ENCODE assay signal across 9 cellular contexts in the genomic region with DNA sequence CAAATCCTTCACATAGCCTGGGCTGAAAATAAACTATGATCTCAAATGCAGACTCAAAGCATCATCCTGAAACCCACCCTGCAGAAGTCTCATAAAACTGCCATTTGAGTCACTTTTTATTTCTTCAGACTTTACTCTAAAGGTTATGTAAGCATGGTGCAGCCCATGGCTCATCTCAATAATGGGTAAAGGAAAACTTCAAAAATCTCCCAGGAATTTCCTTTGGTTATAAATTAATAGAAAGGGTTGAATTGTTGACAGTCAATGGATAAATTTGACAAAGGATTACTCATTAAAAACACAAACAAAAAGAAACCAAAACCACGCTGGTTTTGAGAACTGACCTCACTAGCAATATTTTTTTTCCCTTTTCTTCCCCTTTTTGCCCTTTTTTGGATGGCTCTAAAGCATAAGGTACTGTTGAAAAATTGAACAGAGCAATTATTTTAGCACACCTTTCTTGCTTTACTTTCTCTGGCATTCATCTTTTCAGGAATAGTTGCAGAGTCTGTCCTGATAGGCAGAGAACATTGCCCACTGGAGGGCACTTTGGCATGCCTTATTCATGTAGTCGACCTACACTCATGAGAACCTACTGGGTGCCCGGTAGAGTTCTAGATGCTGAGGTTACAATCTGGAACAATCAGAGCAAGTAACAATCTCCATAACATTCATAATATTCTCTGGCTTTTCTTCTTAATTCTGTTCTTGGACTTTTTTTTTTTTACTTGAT.
A peak's percentile ranks its signal among the peaks of the same experiment; 100 is the strongest.
DNase-seq lines count a peak whose midpoint lies in the region; ATAC-seq and TF ChIP-seq lines count a peak whose summit lies in the region.
"Had no signal": no experiment of that assay in that cellular context is flagged by ENCODE, and none has a peak within 500 bp of the region (broad histone marks: within the 10 kb centered on the region; RNA-seq: fewer than 3 reads in every experiment).

No MANE protein-coding gene starts in this region.

- no peaks in the 10 kb centered on the region for H3K9me3 ChIP-seq in GM23248 (ENCODE audit: low read depth)
- H3K9me3 ChIP-seq in Loucy (ENCODE audit: insufficient read depth, low read depth, low read length), result 0 out of 2 replicates have a peak, but pooled peaks cover 3% of the 10 kb centered on the region
- H3K9me3 ChIP-seq in aorta (ENCODE audit: control insufficient read depth, low read length), result no peaks in the 10 kb centered on the region

- DNase-seq in ELR (ENCODE audit: low read depth) (peak; percentile 15), GM23248 (peak; percentile 5), globus pallidus (ENCODE audit: low spot score) (peak; percentile 37), aorta (no peak)
- no peak for DNase-seq in activated T-cell treated with anti-CD3 and anti-CD28 coated beads, Interleukin-2, amount 50 U/mL, for 1 hour
- no peak for DNase-seq in activated CD8-positive, alpha-beta memory T cell treated with anti-CD3 and anti-CD28 coated beads, Interleukin-2, amount 10 ng/mL, durations not matched to agents 7 days and 5 days
- DNase-seq in activated CD8-positive, alpha-beta T cell treated with anti-CD3 and anti-CD28 coated beads, Interleukin-2, amount 10 ng/mL, durations not matched to agents 7 days and 5 days, result no peak
- DNase-seq: activated T-cell treated with anti-CD3 and anti-CD28 coated beads, Interleukin-2, amount 50 U/mL, for 4 hours had no signal

- no peak overlapping the region for H3K4me3 Mint-ChIP-seq in activated CD8-positive, alpha-beta memory T cell treated with anti-CD3 and anti-CD28 coated beads, Interleukin-2, amount 10 ng/mL, durations not matched to agents 7 days and 5 days
- no peak overlapping the region for H3K4me3 Mint-ChIP-seq in activated CD8-positive, alpha-beta T cell treated with anti-CD3 and anti-CD28 coated beads, Interleukin-2, amount 10 ng/mL, durations not matched to agents 7 days and 5 days
- H3K4me3 Mint-ChIP-seq: activated T-cell treated with anti-CD3 and anti-CD28 coated beads, Interleukin-2, amount 50 U/mL, for 4 hours had no signal

- H4K20me1 ChIP-seq in GM23248 (ENCODE audit: insufficient read depth) (no peaks in the 10 kb centered on the region), Loucy (ENCODE audit: insufficient read depth, low read length, poor library complexity, severe bottlenecking) (no peaks in the 10 kb centered on the region)

- no peak overlapping the region for H3K4me2 ChIP-seq in GM23248 (ENCODE audit: unreplicated experiment)
- H3K4me2 ChIP-seq in Loucy (ENCODE audit: low read depth, low read length, poor library complexity, severe bottlenecking), result peak overlapping the region; percentile 39

- H3F3A ChIP-seq in GM23248 (ENCODE audit: insufficient read depth) (no peaks in the 10 kb centered on the region), Loucy (ENCODE audit: low read depth) (no peaks in the 10 kb centered on the region)

- CTCF ChIA-PET in activated CD8-positive, alpha-beta memory T cell treated with anti-CD3 and anti-CD28 coated beads, Interleukin-2, amount 10 ng/mL, durations not matched to agents 7 days and 5 days (lab: Charles Lee), result no interaction called here
- CTCF ChIA-PET in activated CD8-positive, alpha-beta T cell treated with anti-CD3 and anti-CD28 coated beads, Interleukin-2, amount 10 ng/mL, durations not matched to agents 7 days and 5 days (lab: Charles Lee), result no interaction called here

- peaks cover 19% of the 10 kb centered on the region for H3K4me1 Mint-ChIP-seq in activated CD8-positive, alpha-beta memory T cell treated with anti-CD3 and anti-CD28 coated beads, Interleukin-2, amount 10 ng/mL, durations not matched to agents 7 days and 5 days
- peaks cover 41% of the 10 kb centered on the region for H3K4me1 Mint-ChIP-seq in activated CD8-positive, alpha-beta T cell treated with anti-CD3 and anti-CD28 coated beads, Interleukin-2, amount 10 ng/mL, durations not matched to agents 7 days and 5 days (ENCODE audit: low read depth)

- no peaks in the 10 kb centered on the region for H3K9me3 Mint-ChIP-seq in activated CD8-positive, alpha-beta memory T cell treated with anti-CD3 and anti-CD28 coated beads, Interleukin-2, amount 10 ng/mL, durations not matched to agents 7 days and 5 days (ENCODE audit: low read depth)
- no peaks in the 10 kb centered on the region for H3K9me3 Mint-ChIP-seq in activated CD8-positive, alpha-beta T cell treated with anti-CD3 and anti-CD28 coated beads, Interleukin-2, amount 10 ng/mL, durations not matched to agents 7 days and 5 days (ENCODE audit: insufficient read depth)
- H3K9me3 Mint-ChIP-seq: activated T-cell treated with anti-CD3 and anti-CD28 coated beads, Interleukin-2, amount 50 U/mL, for 4 hours had no signal

- POLR2A ChIA-PET in activated CD8-positive, alpha-beta T cell treated with anti-CD3 and anti-CD28 coated beads, Interleukin-2, amount 10 ng/mL, durations not matched to agents 7 days and 5 days (lab: Charles Lee), result no interaction called here

- H3K9me2 ChIP-seq in GM23248 (ENCODE audit: insufficient read depth) (no peaks in the 10 kb centered on the region), Loucy (replicated peaks; ENCODE audit: low read depth, low read length) (no peaks in the 10 kb centered on the region)

- TF ChIP-seq CTCF in Loucy (conservative IDR thresholded peaks at IDR 0.05; ENCODE audit: low read length), result peak; percentile 51

- H3K9ac ChIP-seq in GM23248, result no peak overlapping the region
- peak overlapping the region; percentile 17 for H3K9ac ChIP-seq in Loucy (ENCODE audit: low read depth, low read length, poor library complexity, severe bottlenecking)

- H3K27me3 ChIP-seq in GM23248 (replicated peaks; ENCODE audit: insufficient read depth) (peaks cover 46% of the 10 kb centered on the region), Loucy (ENCODE audit: insufficient read depth, low read length, poor library complexity, severe bottlenecking) (no peaks in the 10 kb centered on the region), aorta (ENCODE audit: control insufficient read depth in 1 of 2, insufficient read depth in 2 of 2, low read length in 1 of 2) (no peaks in the 10 kb centered on the region)

- H2AFZ ChIP-seq in GM23248 (no peak overlapping the region), Loucy (ENCODE audit: low read length) (peak overlapping the region; percentile 71; the same call in 1 of the 2 replicates)

- 40 to 50% methylated on average over 3 of the region's 3 CpGs for WGBS in GM23248 (ENCODE audit: low coverage in 1 of 2, low lambda C conversion rate in 2 of 2, missing lambda C conversion rate in 2 of 2), 2 experiments
- 30 to 41% methylated on average over 3 of the region's 3 CpGs for WGBS in aorta, 2 donors

- no peak overlapping the region for H3K27ac Mint-ChIP-seq in activated CD8-positive, alpha-beta memory T cell treated with anti-CD3 and anti-CD28 coated beads, Interleukin-2, amount 10 ng/mL, durations not matched to agents 7 days and 5 days
- no peak overlapping the region for H3K27ac Mint-ChIP-seq in activated CD8-positive, alpha-beta T cell treated with anti-CD3 and anti-CD28 coated beads, Interleukin-2, amount 10 ng/mL, durations not matched to agents 7 days and 5 days

- intact Hi-C loops in aorta (cut with DNase I), result no loop called here

- H3K4me3 ChIP-seq in GM23248 (no peak overlapping the region), Loucy (ENCODE audit: low read length, poor library complexity, severe bottlenecking) (no peak overlapping the region), aorta (ENCODE audit: low read length in 2 of 2) (no peak overlapping the region)

- no peaks in the 10 kb centered on the region for H3K27me3 Mint-ChIP-seq in activated CD8-positive, alpha-beta memory T cell treated with anti-CD3 and anti-CD28 coated beads, Interleukin-2, amount 10 ng/mL, durations not matched to agents 7 days and 5 days
- H3K27me3 Mint-ChIP-seq in activated CD8-positive, alpha-beta T cell treated with anti-CD3 and anti-CD28 coated beads, Interleukin-2, amount 10 ng/mL, durations not matched to agents 7 days and 5 days (ENCODE audit: low read depth), result no peaks in the 10 kb centered on the region

- no peaks in the 10 kb centered on the region for H3K36me3 ChIP-seq in GM23248 (ENCODE audit: low read depth)
- H3K36me3 ChIP-seq in Loucy (ENCODE audit: insufficient read depth, low read length), result no peaks in the 10 kb centered on the region
- no peaks in the 10 kb centered on the region for H3K36me3 ChIP-seq in aorta (ENCODE audit: control insufficient read depth in 1 of 2, insufficient read depth in 2 of 2, low read length in 1 of 2)

- no peak for ATAC-seq in aorta (ENCODE audit: low FRiP score)
- ATAC-seq in activated CD8-positive, alpha-beta memory T cell treated with anti-CD3 and anti-CD28 coated beads, Interleukin-2, amount 10 ng/mL, durations not matched to agents 7 days and 5 days, result no peak
- no peak for ATAC-seq in activated CD8-positive, alpha-beta T cell treated with anti-CD3 and anti-CD28 coated beads, Interleukin-2, amount 10 ng/mL, durations not matched to agents 7 days and 5 days

- H3K27ac ChIP-seq in GM23248, result no peak overlapping the region
- no peak overlapping the region for H3K27ac ChIP-seq in aorta (ENCODE audit: low read depth in 1 of 2, low read length in 2 of 2)

- in situ Hi-C loops in GM23248 (cut with MboI), result no loop called here

- H3K4me1 ChIP-seq in GM23248 (ENCODE audit: insufficient read depth) (peaks cover 4% of the 10 kb centered on the region; the same call in 1 of the 2 replicates), Loucy (ENCODE audit: insufficient read depth, low read length, poor library complexity, severe bottlenecking) (peaks cover 22% of the 10 kb centered on the region), aorta (ENCODE audit: control insufficient read depth in 1 of 2, insufficient read depth in 2 of 2, low read length in 2 of 2) (peaks cover 0 to 3% of the 10 kb centered on the region in 2 donors)

- H3K79me2 ChIP-seq in GM23248 (ENCODE audit: insufficient read depth) (no peaks in the 10 kb centered on the region), Loucy (ENCODE audit: insufficient read depth, low read length) (no peaks in the 10 kb centered on the region)

- no peaks in the 10 kb centered on the region for H3K36me3 Mint-ChIP-seq in activated CD8-positive, alpha-beta memory T cell treated with anti-CD3 and anti-CD28 coated beads, Interleukin-2, amount 10 ng/mL, durations not matched to agents 7 days and 5 days
- peaks cover 12% of the 10 kb centered on the region for H3K36me3 Mint-ChIP-seq in activated CD8-positive, alpha-beta T cell treated with anti-CD3 and anti-CD28 coated beads, Interleukin-2, amount 10 ng/mL, durations not matched to agents 7 days and 5 days (ENCODE audit: low read depth)

Comparison
In these comparisons a context has a peak if more than half of its experiments do, and no peak if none do; other contexts are left out.
1. DNase-seq: peak in ELR (single experiment), GM23248 (single experiment) and globus pallidus (single experiment); none in aorta (0 of 2), activated T-cell treated with anti-CD3 and anti-CD28 coated beads, Interleukin-2, amount 50 U/mL, for 1 hour (single experiment), activated CD8-positive, alpha-beta memory T cell treated with anti-CD3 and anti-CD28 coated beads, Interleukin-2, amount 10 ng/mL, durations not matched to agents 7 days and 5 days (single experiment) and activated CD8-positive, alpha-beta T cell treated with anti-CD3 and anti-CD28 coated beads, Interleukin-2, amount 10 ng/mL, durations not matched to agents 7 days and 5 days (single experiment).